Comparison of ENCODE assay signal across 11 cellular contexts in genomic region chr7:128351296-128352123, GRCh38. TPM values are rescaled to one million over a fixed set of nuclear protein-coding genes. Genes with fewer than 3 reads are reported as not detected.
A peak's percentile ranks its signal among the peaks of the same experiment; 100 is the strongest.
DNase-seq lines count a peak whose midpoint lies in the region; ATAC-seq and TF ChIP-seq lines count a peak whose summit lies in the region.
"Had no signal": no experiment of that assay in that cellular context is flagged by ENCODE, and none has a peak within 500 bp of the region (broad histone marks: within the 10 kb centered on the region; RNA-seq: fewer than 3 reads in every experiment).

No MANE protein-coding gene starts in this region.

- POLR2A ChIA-PET in IMR-90 (lab: Charles Lee; ENCODE audit: unreplicated experiment) = no interaction called here

- peak overlapping the region; percentile 26 for H2AFZ ChIP-seq in IMR-90 (replicated peaks; ENCODE audit: low read length, poor library complexity)
- H2AFZ ChIP-seq in parathyroid adenoma = peak overlapping the region; percentile 38

- H3K56ac ChIP-seq in IMR-90 (ENCODE audit: extremely low read depth, insufficient read depth, low read length) = no peak overlapping the region

- H3K4me1 Mint-ChIP-seq in CD4-positive, CD25-positive, alpha-beta regulatory T cell = peaks cover 0 to 11% (median 7%) of the 10 kb centered on the region in 4 donors
- no peaks in the 10 kb centered on the region for H3K4me1 Mint-ChIP-seq in endodermal cell

- no peak overlapping the region for H3K14ac ChIP-seq in IMR-90 (replicated peaks; ENCODE audit: low read depth, low read length)

- peaks cover 0 to 6% (median 0%) of the 10 kb centered on the region in 7 donors for H3K9me3 Mint-ChIP-seq in CD4-positive, CD25-positive, alpha-beta regulatory T cell
- no peaks in the 10 kb centered on the region for H3K9me3 Mint-ChIP-seq in endodermal cell

- H3K79me1 ChIP-seq in IMR-90 (ENCODE audit: low read depth in 1 of 2, low read length in 2 of 2) = no peaks in the 10 kb centered on the region

- 24% methylated on average over 55 of the region's 96 CpGs; no CpG with 5 or more reads in 1 of the 2 experiments for WGBS in IMR-90 (ENCODE audit: extremely low coverage in 2 of 2, insufficient read length in 1 of 2), 2 experiments
- WGBS in endodermal cell (ENCODE audit: insufficient coverage in 1 of 2, insufficient read length in 1 of 2), 2 experiments = 57 to 80% methylated on average over 41 to 96 of the region's 96 CpGs

- H3K9ac ChIP-seq in IMR-90 (ENCODE audit: low read depth, low read length) (no peak overlapping the region), endodermal cell (ENCODE audit: extremely low read depth, low read length, poor library complexity, severe bottlenecking) (no peak overlapping the region), parathyroid adenoma (no peak overlapping the region)

- peak; percentile 35 to 59 for ATAC-seq in CD4-positive, CD25-positive, alpha-beta regulatory T cell (ENCODE audit: low read depth in 2 of 2)
- ATAC-seq in IMR-90 (ENCODE audit: low read depth) (peak; percentile 28; the same call in 1 of the 2 replicates), HG03097 (IDR thresholded peaks at IDR 0.05; ENCODE audit: low FRiP score, unreplicated experiment) (no peak), GM18868 (IDR thresholded peaks at IDR 0.05; ENCODE audit: unreplicated experiment) (no peak)

- no peak overlapping the region for H2BK120ac ChIP-seq in IMR-90 (ENCODE audit: low read depth, low read length)

- in situ Hi-C loops in IMR-90 (cut with MboI; ENCODE audit: low sequenced_read_pairs) = no loop called here

- TF ChIP-seq CTCF in IMR-90 (conservative IDR thresholded peaks at IDR 0.05; ENCODE audit: low read depth, low read length) = no peak
- no peak for TF ChIP-seq CTCF in endodermal cell (conservative IDR thresholded peaks at IDR 0.05)
- TF ChIP-seq CTCF in parathyroid adenoma (IDR thresholded peaks at IDR 0.05) = no peak

- no peaks in the 10 kb centered on the region for H3K79me2 ChIP-seq in parathyroid adenoma

- H3K4me2 ChIP-seq in IMR-90 (ENCODE audit: low read depth, low read length) = no peak overlapping the region
- no peak overlapping the region for H3K4me2 ChIP-seq in parathyroid adenoma (ENCODE audit: low read length)

- H2BK15ac ChIP-seq in IMR-90 (ENCODE audit: low read depth, low read length) = no peak overlapping the region

- no peak overlapping the region for H3K18ac ChIP-seq in IMR-90 (ENCODE audit: low read depth, low read length)

- no peak overlapping the region for H3K4me3 ChIP-seq in CD4-positive, CD25-positive, alpha-beta regulatory T cell (ENCODE audit: low read depth, low read length)
- no peak overlapping the region for H3K4me3 ChIP-seq in IMR-90 (ENCODE audit: insufficient read depth, low read depth, low read length)
- H3K4me3 ChIP-seq in endodermal cell (ENCODE audit: low read length) = no peak overlapping the region
- no peak overlapping the region for H3K4me3 ChIP-seq in parathyroid adenoma (ENCODE audit: low read depth, low read length)

- H3K27ac Mint-ChIP-seq in CD4-positive, CD25-positive, alpha-beta regulatory T cell = no peak overlapping the region
- no peak overlapping the region for H3K27ac Mint-ChIP-seq in endodermal cell

- H4K91ac ChIP-seq in IMR-90 (ENCODE audit: insufficient read depth, low read depth, low read length) = no peak overlapping the region

- H3K27me3 ChIP-seq in CD4-positive, CD25-positive, alpha-beta regulatory T cell (ENCODE audit: control insufficient read depth, insufficient read depth, low read length) = peaks cover 18% of the 10 kb centered on the region
- H3K27me3 ChIP-seq in IMR-90 (ENCODE audit: control insufficient read depth, insufficient read depth, low read length) (peaks cover 75% of the 10 kb centered on the region), endodermal cell (ENCODE audit: control insufficient read depth, insufficient read depth, low read length, poor library complexity, severe bottlenecking) (peaks cover 81% of the 10 kb centered on the region), parathyroid adenoma (ENCODE audit: control insufficient read depth, insufficient read depth, low read length) (no peaks in the 10 kb centered on the region)

- DNase-seq in CD4-positive, CD25-positive, alpha-beta regulatory T cell = peak in 2 of 3 donors; percentile 13 to 39
- DNase-seq in IMR-90 (no peak), endodermal cell (peak; percentile 71), hypothalamus (lab: John Stamatoyannopoulos, UW) (no peak), AG08395 (ENCODE audit: low spot score) (no peak)
- DNase-seq: NCI-H524 treated with DMSO at 0.1 percent for 48 hours had no signal

- dilution Hi-C loops in IMR-90 (cut with HindIII; ENCODE audit: low sequenced_read_pairs, unreplicated experiment) = no loop called here

- intact Hi-C loops in IMR-90 (cut with micrococcal nuclease) = no loop called here

- H4K20me1 ChIP-seq in IMR-90 (ENCODE audit: insufficient read depth, low read length) = no peaks in the 10 kb centered on the region

- no peak overlapping the region for H2BK20ac ChIP-seq in IMR-90 (ENCODE audit: low read depth, low read length)

- peaks cover 55% of the 10 kb centered on the region for H3K27me3 Mint-ChIP-seq in CD4-positive, CD25-positive, alpha-beta regulatory T cell
- H3K27me3 Mint-ChIP-seq in endodermal cell (ENCODE audit: insufficient read depth) = peaks cover 88% of the 10 kb centered on the region

- no peak overlapping the region for H3K4ac ChIP-seq in IMR-90 (ENCODE audit: low read depth, low read length)

- H3K36me3 ChIP-seq in CD4-positive, CD25-positive, alpha-beta regulatory T cell (ENCODE audit: control insufficient read depth, insufficient read depth, low read length) = no peaks in the 10 kb centered on the region
- H3K36me3 ChIP-seq in IMR-90 (ENCODE audit: control insufficient read depth, insufficient read depth, low read length) (no peaks in the 10 kb centered on the region), endodermal cell (ENCODE audit: control insufficient read depth, insufficient read depth, low read length) (no peaks in the 10 kb centered on the region), parathyroid adenoma (ENCODE audit: control insufficient read depth, insufficient read depth, low read length) (no peaks in the 10 kb centered on the region)
- H3K36me3 ChIP-seq: adrenal gland had no signal

- CTCF ChIA-PET in IMR-90 (lab: Yijun Ruan, JAX) = no interaction called here

- no peaks in the 10 kb centered on the region for H3K9me3 ChIP-seq in CD4-positive, CD25-positive, alpha-beta regulatory T cell (ENCODE audit: control insufficient read depth in 2 of 2, low read length in 2 of 2)
- no peaks in the 10 kb centered on the region for H3K9me3 ChIP-seq in IMR-90 (ENCODE audit: control insufficient read depth, insufficient read depth, low read length)
- no peaks in the 10 kb centered on the region for H3K9me3 ChIP-seq in endodermal cell (ENCODE audit: control insufficient read depth, low read length)
- H3K9me3 ChIP-seq in parathyroid adenoma (ENCODE audit: control insufficient read depth, low read length) = no peaks in the 10 kb centered on the region
- H3K9me3 ChIP-seq: adrenal gland had no signal

- no peak overlapping the region for H2BK5ac ChIP-seq in IMR-90 (ENCODE audit: low read depth, low read length, poor library complexity, severe bottlenecking)

- no peak for TF ChIP-seq RAD21 in IMR-90 (IDR thresholded peaks at IDR 0.05; ENCODE audit: low read length)

- H3K4me1 ChIP-seq in CD4-positive, CD25-positive, alpha-beta regulatory T cell (ENCODE audit: control insufficient read depth, insufficient read depth, low read length, poor library complexity, severe bottlenecking) = peaks cover 14% of the 10 kb centered on the region
- no peaks in the 10 kb centered on the region for H3K4me1 ChIP-seq in IMR-90 (ENCODE audit: control insufficient read depth, insufficient read depth, low read length)
- no peaks in the 10 kb centered on the region for H3K4me1 ChIP-seq in endodermal cell (ENCODE audit: control insufficient read depth, insufficient read depth, low read length)
- H3K4me1 ChIP-seq in parathyroid adenoma = no peaks in the 10 kb centered on the region

- no peak overlapping the region for H2AK5ac ChIP-seq in IMR-90 (ENCODE audit: low read depth, low read length)

- no peak overlapping the region for H4K8ac ChIP-seq in IMR-90 (ENCODE audit: low read depth in 2 of 2, low read length in 2 of 2)

- TF ChIP-seq POLR2A in IMR-90 (IDR thresholded peaks at IDR 0.05; ENCODE audit: low read depth, low read length) = no peak

- no TSS peak for BruUV-seq in IMR-90 (replicated peaks; lab: Mats Ljungman, UMichigan)

- H3K27ac ChIP-seq in CD4-positive, CD25-positive, alpha-beta regulatory T cell (ENCODE audit: insufficient read depth, low read length, poor library complexity, severe bottlenecking) = no peak overlapping the region
- H3K27ac ChIP-seq in IMR-90 (ENCODE audit: insufficient read depth, low read length) (no peak overlapping the region), endodermal cell (ENCODE audit: low read depth, low read length) (no peak overlapping the region), parathyroid adenoma (no peak overlapping the region)
- H3K27ac ChIP-seq: adrenal gland had no signal

- no peak overlapping the region for H4K5ac ChIP-seq in IMR-90 (ENCODE audit: low read depth, low read length)

- no peak overlapping the region for H3K23ac ChIP-seq in IMR-90 (ENCODE audit: low read depth, low read length)

- H3K9me1 ChIP-seq in IMR-90 (ENCODE audit: insufficient read depth, low read length) = no peaks in the 10 kb centered on the region

- peak overlapping the region in 3 of 4 donors; percentile 41 to 64 (median 63) for H3K4me3 Mint-ChIP-seq in CD4-positive, CD25-positive, alpha-beta regulatory T cell
- H3K4me3 Mint-ChIP-seq in endodermal cell = no peak overlapping the region

- no peak overlapping the region for H2AK9ac ChIP-seq in IMR-90 (replicated peaks; ENCODE audit: low read depth, low read length, poor library complexity)

- H3K36me3 Mint-ChIP-seq in CD4-positive, CD25-positive, alpha-beta regulatory T cell = no peaks in the 10 kb centered on the region
- no peaks in the 10 kb centered on the region for H3K36me3 Mint-ChIP-seq in endodermal cell (ENCODE audit: low read depth)

RNA-seq across cellular contexts. Expression of gene RBM28, which starts 7.8 kb away (rescaled TPM):
- 28.3 TPM for total RNA-seq in CD4-positive, CD25-positive, alpha-beta regulatory T cell
- 1 to 10 TPM; 2.0 to 8.1 (median 6.6) TPM for polyA plus RNA-seq in CD4-positive, CD25-positive, alpha-beta regulatory T cell
- total RNA-seq in IMR-90 (2012; rRNA removed) (12.4 and 18.6 TPM in 2 replicates), endodermal cell (10 to 100 TPM; 60.1 to 60.9 TPM)
- polyA plus RNA-seq in IMR-90 (2012; rRNA removed) = 18.6 and 20.4 TPM in 2 replicates
- polyA plus RNA-seq in IMR-90 (2012; cell fraction: cytosol; rRNA removed) = 4.5 and 11.5 TPM in 2 replicates
- polyA plus RNA-seq in IMR-90 (2012; cell fraction: nucleus; rRNA removed; ENCODE audit: low replicate concordance) = 13.8 and 59.8 TPM in 2 replicates
- polyA plus RNA-seq in endodermal cell (2013, experiment 1 of 2) = 45.1 TPM
- 37.1 TPM for polyA plus RNA-seq in endodermal cell (2013, experiment 2 of 2)

RNA-seq across cellular contexts. Expression of gene PRRT4, which starts 10.0 kb away (rescaled TPM):
- 0.42 TPM for total RNA-seq in CD4-positive, CD25-positive, alpha-beta regulatory T cell
- polyA plus RNA-seq in CD4-positive, CD25-positive, alpha-beta regulatory T cell = under 1 TPM in 1 of 4 donors, not detected in 3; 0.06 TPM
- total RNA-seq in IMR-90 (2012; rRNA removed) = not detected in 2 replicates
- polyA plus RNA-seq in IMR-90 (2012; rRNA removed) = not detected in 2 replicates
- 0.03 TPM in 1 of 2 replicates, not detected in the other for polyA plus RNA-seq in IMR-90 (2012; cell fraction: cytosol; rRNA removed)
- 0.03 and 0.08 TPM in 2 replicates for polyA plus RNA-seq in IMR-90 (2012; cell fraction: nucleus; rRNA removed; ENCODE audit: low replicate concordance)
- under 1 TPM in 1 of 2 donors, not detected in 1; 0.18 TPM for total RNA-seq in endodermal cell
- 0.93 TPM for polyA plus RNA-seq in endodermal cell (2013, experiment 1 of 2)
- polyA plus RNA-seq in endodermal cell (2013, experiment 2 of 2) = 0.79 TPM
- total RNA-seq: HT1080 had no signal

RNA-seq across cellular contexts. Expression of gene IMPDH1, which starts 58.3 kb away (rescaled TPM):
- 48.2 TPM for total RNA-seq in CD4-positive, CD25-positive, alpha-beta regulatory T cell
- 10 to 100 TPM; 27.2 to 43.5 (median 32.4) TPM for polyA plus RNA-seq in CD4-positive, CD25-positive, alpha-beta regulatory T cell
- total RNA-seq in IMR-90 (2012; rRNA removed) (45.3 and 49.5 TPM in 2 replicates), endodermal cell (10 to 100 TPM; 13.4 to 16.5 TPM)
- 69.3 and 72.0 TPM in 2 replicates for polyA plus RNA-seq in IMR-90 (2012; rRNA removed)
- polyA plus RNA-seq in IMR-90 (2012; cell fraction: cytosol; rRNA removed) = 76.2 and 79.9 TPM in 2 replicates
- polyA plus RNA-seq in IMR-90 (2012; cell fraction: nucleus; rRNA removed; ENCODE audit: low replicate concordance) = 87.3 and 216 TPM in 2 replicates
- polyA plus RNA-seq in endodermal cell (2013, experiment 1 of 2) = 29.3 TPM
- polyA plus RNA-seq in endodermal cell (2013, experiment 2 of 2) = 25.0 TPM

Comparison
In these comparisons a context has a peak if more than half of its experiments do, and no peak if none do; other contexts are left out.
1. ATAC-seq: peak in CD4-positive, CD25-positive, alpha-beta regulatory T cell (2 of 2) and IMR-90 (single experiment); none in HG03097 (single experiment) and GM18868 (single experiment).
2. DNase-seq: peak in CD4-positive, CD25-positive, alpha-beta regulatory T cell (2 of 3) and endodermal cell (single experiment); none in IMR-90 (single experiment), hypothalamus (0 of 51) and AG08395 (single experiment).